14 cellular contexts compared by ENCODE assay signal in genomic region chr6:158626360-158627167, GRCh38. TPM values are rescaled to one million over a fixed set of nuclear protein-coding genes. Genes with fewer than 3 reads are reported as not detected.
DNase-seq lines count a peak whose midpoint lies in the region; ATAC-seq, FAIRE-seq and TF ChIP-seq lines count a peak whose summit lies in the region.
"Had no signal": no experiment of that assay in that cellular context is flagged by ENCODE, and none has a peak within 500 bp of the region (broad histone marks: within the 10 kb centered on the region; RNA-seq: fewer than 3 reads in every experiment).

No MANE protein-coding gene starts in this region.

- in situ Hi-C loops in K562 (cut with MboI), result no loop called here

- no peak for TF ChIP-seq CTCF in K562 (IDR thresholded peaks at IDR 0.05 in 2 of 3, conservative IDR thresholded peaks at IDR 0.05 in 1 of 3; ENCODE audit: insufficient read depth in 2 of 3, low read depth in 1 of 3, low read length in 3 of 3)
- no peak for TF ChIP-seq CTCF in A673 (conservative IDR thresholded peaks at IDR 0.05; ENCODE audit: low read depth, low read length)

- H3K27ac ChIP-seq in K562 (ENCODE audit: extremely low read depth, low read depth, low read length), result no peak overlapping the region
- H3K27ac ChIP-seq in neuronal stem cell (replicated peaks; ENCODE audit: low read length), result no peak overlapping the region
- no peak overlapping the region for H3K27ac ChIP-seq in A673 (ENCODE audit: low read depth, low read length, poor library complexity, severe bottlenecking)
- H3K27ac ChIP-seq: 22Rv1 had no signal

- H2BK12ac ChIP-seq in neuronal stem cell (ENCODE audit: low read length), result no peak overlapping the region

- no peak overlapping the region for H3K14ac ChIP-seq in neuronal stem cell (ENCODE audit: low read length)

- intact Hi-C loops in K562 (cut with micrococcal nuclease), result no loop called here
- intact Hi-C loops in A673 (cut with micrococcal nuclease; ENCODE audit: unreplicated experiment), result no loop called here

- H3K4me1 ChIP-seq in K562 (replicated peaks in 1 of 2; ENCODE audit: control insufficient read depth in 2 of 2, insufficient read depth in 2 of 2, low read length in 2 of 2), result peaks cover 6 to 19% of the 10 kb centered on the region in 2 experiments
- H3K4me1 ChIP-seq in neuronal stem cell (ENCODE audit: control insufficient read depth in 2 of 2, insufficient read depth in 1 of 2, low read depth in 1 of 2, low read length in 2 of 2), result peaks cover 0 to 2% of the 10 kb centered on the region in 2 donors
- no peaks in the 10 kb centered on the region for H3K4me1 ChIP-seq in A673 (ENCODE audit: insufficient read depth, low read length, poor library complexity, severe bottlenecking)

- no peak overlapping the region for H3K4ac ChIP-seq in neuronal stem cell (ENCODE audit: low read length)

- TF ChIP-seq EP300 in K562 (IDR thresholded peaks at IDR 0.05; ENCODE audit: low read length), result no peak

- peak overlapping the region; percentile 58 for H3K27ac Mint-ChIP-seq in T-helper 1 cell treated with Interleukin-12 subunit alpha and Interleukin-12 subunit beta and Interleukin-4 antibody, amounts not matched to agents 30 μg/mL and 1 μg/mL, for 36 hours

- no peak overlapping the region for H4K91ac ChIP-seq in neuronal stem cell (ENCODE audit: low read depth, low read length, poor library complexity)

- H3K4me1 Mint-ChIP-seq in T-helper 1 cell treated with Interleukin-12 subunit alpha and Interleukin-12 subunit beta and Interleukin-4 antibody, amounts not matched to agents 30 μg/mL and 1 μg/mL, for 36 hours (ENCODE audit: low read depth), result peaks cover 26% of the 10 kb centered on the region

- no peak overlapping the region for H2BK5ac ChIP-seq in neuronal stem cell (ENCODE audit: low read length)

- no peak overlapping the region for H4K8ac ChIP-seq in neuronal stem cell (ENCODE audit: low read depth, low read length)

- no peaks in the 10 kb centered on the region for H3K27me3 Mint-ChIP-seq in T-helper 1 cell treated with Interleukin-12 subunit alpha and Interleukin-12 subunit beta and Interleukin-4 antibody, amounts not matched to agents 30 μg/mL and 1 μg/mL, for 36 hours (ENCODE audit: low read depth)

- H3K9me3 ChIP-seq in K562 (replicated peaks; ENCODE audit: control insufficient read depth, insufficient read depth, low read depth, low read length), result no peaks in the 10 kb centered on the region
- no peaks in the 10 kb centered on the region for H3K9me3 ChIP-seq in neuronal stem cell (replicated peaks in 1 of 2; ENCODE audit: control insufficient read depth in 2 of 2, insufficient read depth in 1 of 2, low read depth in 1 of 2, low read length in 2 of 2)
- H3K9me3 ChIP-seq in A673 (ENCODE audit: low read depth, low read length, poor library complexity, severe bottlenecking), result no peaks in the 10 kb centered on the region

- H3K27me3 ChIP-seq in K562 (ENCODE audit: control insufficient read depth in 2 of 2, insufficient read depth in 2 of 2, low read length in 2 of 2) (no peaks in the 10 kb centered on the region), neuronal stem cell (ENCODE audit: control insufficient read depth in 3 of 3, insufficient read depth in 3 of 3, low read depth in 1 of 3, low read length in 3 of 3) (no peaks in the 10 kb centered on the region), A673 (replicated peaks; ENCODE audit: insufficient read depth, low read depth, low read length, poor library complexity) (no peaks in the 10 kb centered on the region)

- no peaks in the 10 kb centered on the region for H3K9me1 ChIP-seq in K562 (ENCODE audit: control insufficient read depth, insufficient read depth, low read length)

- H2BK120ac ChIP-seq in neuronal stem cell (ENCODE audit: low read depth, low read length), result no peak overlapping the region

- no peak overlapping the region for H2AK5ac ChIP-seq in neuronal stem cell (ENCODE audit: low read depth, low read length)

- no peaks in the 10 kb centered on the region for H3K79me2 ChIP-seq in K562 (ENCODE audit: control insufficient read depth, insufficient read depth, low read length)

- H4K20me1 ChIP-seq in K562 (replicated peaks; ENCODE audit: control insufficient read depth, insufficient read depth, low read length), result 0 out of 2 replicates have a peak, but pooled peaks cover 2% of the 10 kb centered on the region

- WGBS in K562 (ENCODE audit: insufficient coverage, low coverage, missing lambda C conversion rate), result 74% methylated on average over 6 of the region's 6 CpGs
- WGBS in neuronal stem cell (ENCODE audit: extremely low coverage in 2 of 2, insufficient read length in 2 of 2, insufficient replicate concordance in 1 of 2), 2 donors, result 100% methylated on average over 1 of the region's 6 CpGs; no CpG with 5 or more reads in 1 of the 2 donors

- DNase-seq in T-helper 1 cell (no peak), HTR-8/SVneo (ENCODE audit: insufficient read length, low spot score) (no peak), K562 (ENCODE audit: extremely low read depth in 1 of 4, low spot score in 3 of 4) (no peak), neuronal stem cell (ENCODE audit: low spot score) (no peak), A673 (ENCODE audit: low spot score) (no peak)
- DNase-seq: activated CD4-positive, CD25-positive, alpha-beta regulatory T cell treated with anti-CD3 and anti-CD28 coated beads, Interleukin-2, amount 50 U/mL, for 72 hours; Karpas-422; NCI-H1417 treated with DMSO at 0.1 percent for 48 hours; stimulated activated CD4-positive, alpha-beta T cell treated with anti-CD3 and anti-CD28 coated beads, Interleukin-2, amount 100 ng/mL, for 24 hours had no signal

- H2BK15ac ChIP-seq in neuronal stem cell (ENCODE audit: low read length), result no peak overlapping the region

- H3K4me3 Mint-ChIP-seq in T-helper 1 cell treated with Interleukin-12 subunit alpha and Interleukin-12 subunit beta and Interleukin-4 antibody, amounts not matched to agents 30 μg/mL and 1 μg/mL, for 36 hours, result no peak overlapping the region

- no TSS peak for BruUV-seq in K562 (replicated peaks; lab: Mats Ljungman, UMichigan)
- no TSS peak for BruUV-seq in A673 (replicated peaks; lab: Mats Ljungman, UMichigan)

- H3K18ac ChIP-seq in neuronal stem cell (ENCODE audit: low read length), result no peak overlapping the region

- no peaks in the 10 kb centered on the region for H3K9me3 Mint-ChIP-seq in T-helper 1 cell treated with Interleukin-12 subunit alpha and Interleukin-12 subunit beta and Interleukin-4 antibody, amounts not matched to agents 30 μg/mL and 1 μg/mL, for 36 hours

- no peak overlapping the region for H2AFZ ChIP-seq in K562 (ENCODE audit: low read depth, low read length)
- H2AFZ ChIP-seq in neuronal stem cell (ENCODE audit: low read length), result no peak overlapping the region

- CTCF ChIA-PET in K562 (lab: Yijun Ruan, JAX; ENCODE audit: low intra/inter-chr PET ratio) (no interaction called here), A673 (lab: Charles Lee) (no interaction called here)

- TF ChIP-seq RAD21 in K562 (CRISPR knock-in tag; conservative IDR thresholded peaks at IDR 0.05 in 1 of 2, IDR thresholded peaks at IDR 0.05 in 1 of 2), result no peak

- TF ChIP-seq POLR2A in K562 (conservative IDR thresholded peaks at IDR 0.05), result no peak

- FAIRE-seq in HTR-8/SVneo (lab: Jason Lieb, UNC), result peak; percentile 23
- no peak for FAIRE-seq in K562 (lab: Jason Lieb, UNC)

- no peak overlapping the region for H3K4me3 ChIP-seq in K562
- H3K4me3 ChIP-seq in neuronal stem cell (ENCODE audit: low read length in 2 of 2), result no peak overlapping the region
- H3K4me3 ChIP-seq in A673 (ENCODE audit: low read depth, low read length, poor library complexity, severe bottlenecking), result no peak overlapping the region

- H3K23ac ChIP-seq in neuronal stem cell (ENCODE audit: low read depth, low read length, poor library complexity), result no peak overlapping the region

- H3K36me3 ChIP-seq in K562 (ENCODE audit: control insufficient read depth, insufficient read depth, low read length) (peaks cover 90% of the 10 kb centered on the region), neuronal stem cell (replicated peaks in 1 of 2; ENCODE audit: control insufficient read depth in 2 of 2, insufficient read depth in 2 of 2, low read length in 2 of 2) (peaks cover 22 to 93% of the 10 kb centered on the region in 2 donors), A673 (ENCODE audit: insufficient read depth, low read length, poor library complexity, severe bottlenecking) (peaks cover 21% of the 10 kb centered on the region)

- H3K36me3 Mint-ChIP-seq in T-helper 1 cell treated with Interleukin-12 subunit alpha and Interleukin-12 subunit beta and Interleukin-4 antibody, amounts not matched to agents 30 μg/mL and 1 μg/mL, for 36 hours (ENCODE audit: low read depth), result peaks cover 35% of the 10 kb centered on the region

- H3K79me1 ChIP-seq in neuronal stem cell (ENCODE audit: low read depth, low read length), result peaks cover 3% of the 10 kb centered on the region

- no peak overlapping the region for H3K9ac ChIP-seq in K562 (ENCODE audit: insufficient read depth in 1 of 2, low read depth in 2 of 2, low read length in 2 of 2)
- peak overlapping the region; percentile 45 for H3K9ac ChIP-seq in neuronal stem cell (ENCODE audit: low read depth, low read length, poor library complexity)

- POLR2A ChIA-PET in K562 (lab: Yijun Ruan, JAX) (interaction anchor here (0.8 kb wide), 1 partner anchor 460 kb away, joined by 3 read pairs; no protein-coding TSS in a partner anchor), A673 (lab: Charles Lee; ENCODE audit: low non-redundant PET) (no interaction called here)

- ATAC-seq in K562, result no peak
- ATAC-seq in HG02571 (IDR thresholded peaks at IDR 0.05; ENCODE audit: unreplicated experiment), result no peak
- no peak for ATAC-seq in HG02798 (IDR thresholded peaks at IDR 0.05; ENCODE audit: poor library complexity, unreplicated experiment)
- ATAC-seq: left colon had no signal

- H3K4me2 ChIP-seq in K562 (ENCODE audit: insufficient read depth, low read length), result no peak overlapping the region
- H3K4me2 ChIP-seq in neuronal stem cell (ENCODE audit: insufficient read depth, low read length, poor library complexity, severe bottlenecking), result no peak overlapping the region

RNA-seq across cellular contexts. Expression of gene DYNLT1, which starts 18.0 kb away (rescaled TPM):
- total RNA-seq in K562 (2011; cell fraction: chromatin; rRNA removed; ENCODE audit: low replicate concordance), result 58.0 and 71.5 TPM in 2 replicates
- 42.2 and 43.2 TPM in 2 replicates for total RNA-seq in K562 (2011; cell fraction: nucleolus; rRNA removed)
- 65.8 and 91.8 TPM in 2 replicates for total RNA-seq in K562 (2011; cell fraction: nucleoplasm; rRNA removed)
- total RNA-seq in K562 (2014; rRNA removed) (42.2 and 50.0 TPM in 2 replicates), K562 (2014; rRNA removed; fragmentation: Illumina TruSeq; extraction: Trizol) (70.3 and 75.7 TPM in 2 replicates), K562 (2015; rRNA removed; fragmentation: Illumina TruSeq; extraction: Trizol) (52.8 and 57.3 TPM in 2 replicates), K562 (2021) (98.5 and 103 TPM in 2 replicates), A673 (2021) (137 and 138 TPM in 2 replicates)
- polyA plus RNA-seq in K562 (2011; rRNA removed) (324 and 368 TPM in 2 replicates), K562 (2014; fragmentation: Illumina TruSeq; extraction: Trizol) (130 TPM in 2 replicates), K562 (2014; fragmentation: Nextera tagmentation; extraction: Ambion mirVana) (100 to 1,000 TPM; 489 to 583 TPM), K562 (2014; rRNA removed) (127 and 142 TPM in 2 replicates)
- 189 and 261 TPM in 2 replicates for polyA plus RNA-seq in K562 (2011; cell fraction: cytosol; rRNA removed)
- 136 and 203 TPM in 2 replicates for polyA plus RNA-seq in K562 (2011; cell fraction: nucleus; rRNA removed)
- 107 and 174 TPM in 2 replicates for polyA plus RNA-seq in K562 (2012)
- polyA minus RNA-seq in K562 (2011; rRNA and poly(A)+ RNA removed), result 150 and 163 TPM in 2 replicates
- 30.3 and 31.2 TPM in 2 replicates for polyA minus RNA-seq in K562 (2011; cell fraction: cytosol; rRNA and poly(A)+ RNA removed)
- polyA minus RNA-seq in K562 (2011; cell fraction: nucleus; rRNA and poly(A)+ RNA removed), result 17.0 and 23.3 TPM in 2 replicates
- polyA plus RNA-seq in neuronal stem cell (2013, experiment 1 of 2), result 158 TPM
- 158 TPM for polyA plus RNA-seq in neuronal stem cell (2013, experiment 2 of 2)

RNA-seq across cellular contexts. Expression of gene SYTL3, which starts 23.3 kb away (rescaled TPM):
- 0.62 and 0.69 TPM in 2 replicates for total RNA-seq in K562 (2011; cell fraction: chromatin; rRNA removed; ENCODE audit: low replicate concordance)
- total RNA-seq in K562 (2011; cell fraction: nucleolus; rRNA removed), result 0.13 and 0.50 TPM in 2 replicates
- 0.15 and 0.38 TPM in 2 replicates for total RNA-seq in K562 (2011; cell fraction: nucleoplasm; rRNA removed)
- total RNA-seq in K562 (2014; rRNA removed), result 0.05 and 0.61 TPM in 2 replicates
- total RNA-seq in K562 (2014; rRNA removed; fragmentation: Illumina TruSeq; extraction: Trizol), result 0.16 and 0.25 TPM in 2 replicates
- 0.11 and 0.18 TPM in 2 replicates for total RNA-seq in K562 (2015; rRNA removed; fragmentation: Illumina TruSeq; extraction: Trizol)
- 0.11 and 0.35 TPM in 2 replicates for total RNA-seq in K562 (2021)
- 0.12 and 0.46 TPM in 2 replicates for polyA plus RNA-seq in K562 (2011; rRNA removed)
- 0.22 and 0.39 TPM in 2 replicates for polyA plus RNA-seq in K562 (2011; cell fraction: cytosol; rRNA removed)
- polyA plus RNA-seq in K562 (2011; cell fraction: nucleus; rRNA removed), result 0.24 and 0.38 TPM in 2 replicates
- 0.17 and 0.35 TPM in 2 replicates for polyA plus RNA-seq in K562 (2012)
- 0.16 and 0.17 TPM in 2 replicates for polyA plus RNA-seq in K562 (2014; fragmentation: Illumina TruSeq; extraction: Trizol)
- polyA plus RNA-seq in K562 (2014; fragmentation: Nextera tagmentation; extraction: Ambion mirVana), result under 1 TPM in 1 of 2 experiments, not detected in 1; 0.06 TPM
- 0.04 TPM in 2 replicates for polyA plus RNA-seq in K562 (2014; rRNA removed)
- polyA minus RNA-seq in K562 (2011; rRNA and poly(A)+ RNA removed), result 0.21 and 0.39 TPM in 2 replicates
- not detected in 2 replicates for polyA minus RNA-seq in K562 (2011; cell fraction: cytosol; rRNA and poly(A)+ RNA removed)
- polyA minus RNA-seq in K562 (2011; cell fraction: nucleus; rRNA and poly(A)+ RNA removed), result 0.13 and 0.33 TPM in 2 replicates
- 0.50 TPM for polyA plus RNA-seq in neuronal stem cell (2013, experiment 1 of 2)
- polyA plus RNA-seq in neuronal stem cell (2013, experiment 2 of 2), result 0.43 TPM
- 0.66 and 0.82 TPM in 2 replicates for total RNA-seq in A673 (2021)
